Comparison of ENCODE assay signal across 8 cellular contexts in the genomic region with DNA sequence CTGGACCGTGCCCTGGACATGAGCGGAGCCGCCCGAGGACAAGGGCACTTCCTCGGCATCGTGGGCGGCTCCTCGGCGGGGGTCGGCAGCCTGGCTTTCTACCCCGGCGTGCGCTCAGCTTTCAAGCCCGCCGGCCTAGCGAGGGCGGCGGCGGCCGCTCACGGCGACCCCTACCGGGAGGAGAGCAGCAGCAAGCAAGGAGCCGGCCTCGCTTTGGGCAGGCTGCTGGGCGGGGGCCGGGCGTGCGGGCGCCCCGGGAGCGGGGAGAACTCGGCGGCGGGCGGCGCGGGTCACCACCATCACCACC. TPM values are rescaled to one million over a fixed set of nuclear protein-coding genes. Genes with fewer than 3 reads are reported as not detected.
DNase-seq lines count a peak whose midpoint lies in the region; ATAC-seq and TF ChIP-seq lines count a peak whose summit lies in the region.

No MANE protein-coding gene starts in this region.

- H3K9ac ChIP-seq in mesenchymal stem cell (ENCODE audit: low read length): no peak overlapping the region

- H2AFZ ChIP-seq in mesenchymal stem cell (ENCODE audit: low read depth, low read length): peak overlapping the region; percentile 48

- no peak overlapping the region for H4K91ac ChIP-seq in mesenchymal stem cell (ENCODE audit: low read length)

- no peak overlapping the region for H3K27ac ChIP-seq in mesenchymal stem cell (ENCODE audit: low read length, poor library complexity, severe bottlenecking)

- H2BK120ac ChIP-seq in mesenchymal stem cell (ENCODE audit: low read depth, low read length): no peak overlapping the region

- H3K4me3 ChIP-seq in choroid plexus epithelial cell (ENCODE audit: low read depth, low read length) (no peak overlapping the region), mesenchymal stem cell (ENCODE audit: insufficient read depth in 1 of 2, low read depth in 1 of 2, low read length in 2 of 2) (peak overlapping the region; percentile 50 to 58)

- no peak overlapping the region for H2BK5ac ChIP-seq in mesenchymal stem cell (ENCODE audit: low read depth, low read length, poor library complexity, severe bottlenecking)

- 0% methylated on average over 3 of the region's 38 CpGs for WGBS in mesenchymal stem cell

- no peaks in the 10 kb centered on the region for H3K79me1 ChIP-seq in mesenchymal stem cell (replicated peaks; ENCODE audit: low read length, poor library complexity, severe bottlenecking)

- no peak overlapping the region for H2BK15ac ChIP-seq in mesenchymal stem cell (ENCODE audit: low read depth, poor library complexity, severe bottlenecking)

- peaks cover 78 to 98% of the 10 kb centered on the region in 2 experiments for H3K27me3 ChIP-seq in mesenchymal stem cell (ENCODE audit: control insufficient read depth in 1 of 2, insufficient read depth in 1 of 2, low read length in 2 of 2)

- peak; percentile 45 for TF ChIP-seq CTCF in choroid plexus epithelial cell (conservative IDR thresholded peaks at IDR 0.05; ENCODE audit: low read depth, low read length)

- H2AK5ac ChIP-seq in mesenchymal stem cell (ENCODE audit: low read length, severe bottlenecking): no peak overlapping the region

- no peak overlapping the region for H3K14ac ChIP-seq in mesenchymal stem cell (ENCODE audit: low read length in 2 of 2)

- peak; percentile 34 for DNase-seq in AG08395 (ENCODE audit: low spot score)
- peak; percentile 37 for DNase-seq in NCI-H510A (lab: John Stamatoyannopoulos, UW)
- DNase-seq in choroid plexus epithelial cell (ENCODE audit: low read depth): peak; percentile 37
- peak; percentile 43 for DNase-seq in mesenchymal stem cell
- DNase-seq in NCI-H2171 (lab: John Stamatoyannopoulos, UW): no peak
- DNase-seq in NCI-H1105 (lab: John Stamatoyannopoulos, UW): no peak

- H3K4me1 ChIP-seq in mesenchymal stem cell (ENCODE audit: control insufficient read depth, insufficient read depth, low read depth, low read length): peaks cover 22% of the 10 kb centered on the region

- H3K18ac ChIP-seq in mesenchymal stem cell (ENCODE audit: low read depth in 1 of 2, low read length in 2 of 2): no peak overlapping the region

- ATAC-seq in GM18499 (IDR thresholded peaks at IDR 0.05; ENCODE audit: insufficient read depth, unreplicated experiment): peak; percentile 14
- ATAC-seq in HG02870 (IDR thresholded peaks at IDR 0.05; ENCODE audit: unreplicated experiment): peak; percentile 43

- H3K36me3 ChIP-seq in mesenchymal stem cell (ENCODE audit: control insufficient read depth in 1 of 2, insufficient read depth in 2 of 2, low read depth in 1 of 2, low read length in 2 of 2): no peaks in the 10 kb centered on the region

- peak overlapping the region in 1 of 2 experiments; percentile 93 for H3K23ac ChIP-seq in mesenchymal stem cell (ENCODE audit: low read length in 2 of 2)

- peaks cover 4% of the 10 kb centered on the region for H3K9me3 ChIP-seq in mesenchymal stem cell (ENCODE audit: control insufficient read depth, low read length)

- peak overlapping the region; percentile 97 for H3K4me2 ChIP-seq in mesenchymal stem cell (ENCODE audit: low read length, poor library complexity, severe bottlenecking)

- no peak overlapping the region for H3K4ac ChIP-seq in mesenchymal stem cell (ENCODE audit: low read depth in 1 of 2, low read length in 2 of 2)

- H4K8ac ChIP-seq in mesenchymal stem cell (ENCODE audit: low read length): no peak overlapping the region

- no peak overlapping the region for H2BK12ac ChIP-seq in mesenchymal stem cell (ENCODE audit: low read length in 2 of 2)

RNA-seq across cellular contexts. Expression of gene PRDM13, which starts 6.7 kb away (rescaled TPM):
- not detected for polyA plus RNA-seq in mesenchymal stem cell (2013, experiment 1 of 2)
- polyA plus RNA-seq in mesenchymal stem cell (2013, experiment 2 of 2): not detected

RNA-seq across cellular contexts. Expression of gene CCNC, which starts 44.9 kb away (rescaled TPM):
- 26.7 TPM for polyA plus RNA-seq in mesenchymal stem cell (2013, experiment 1 of 2)
- polyA plus RNA-seq in mesenchymal stem cell (2013, experiment 2 of 2): 27.8 TPM

Comparison
In these comparisons a context has a peak if more than half of its experiments do, and no peak if none do; other contexts are left out.
1. DNase-seq: peak in AG08395 (single experiment), NCI-H510A (single experiment), choroid plexus epithelial cell (single experiment) and mesenchymal stem cell (single experiment); none in NCI-H2171 (single experiment) and NCI-H1105 (single experiment).